ENCODE assay signal across 25 cellular contexts in genomic region chr7:113804475-113805130, GRCh38.
"Had no signal": no experiment of that assay in that cellular context is flagged by ENCODE, and none has a peak within 500 bp of the region (broad histone marks: within the 10 kb centered on the region; RNA-seq: fewer than 3 reads in every experiment).

No MANE protein-coding gene starts in this region.

- H3K27ac ChIP-seq: brain microvascular endothelial cell, KMS-11 had no signal

- H3K4me1 Mint-ChIP-seq: activated CD4-positive, alpha-beta T cell treated with anti-CD3 and anti-CD28 coated beads, Interleukin-2, amount 10 ng/mL, durations not matched to agents 24 days and 14 days; activated CD8-positive, alpha-beta memory T cell treated with anti-CD3 and anti-CD28 coated beads, Interleukin-2, amount 10 ng/mL, durations not matched to agents 7 days and 5 days; T-helper 17 cell; WTC11 had no signal

- H3K36me3 ChIP-seq: brain microvascular endothelial cell, MG63 had no signal

- H3K4me3 Mint-ChIP-seq: activated CD4-positive, alpha-beta T cell treated with anti-CD3 and anti-CD28 coated beads, Interleukin-2, amount 10 ng/mL, durations not matched to agents 24 days and 14 days; activated CD8-positive, alpha-beta memory T cell treated with anti-CD3 and anti-CD28 coated beads, Interleukin-2, amount 10 ng/mL, durations not matched to agents 7 days and 5 days; activated T-cell treated with anti-CD3 and anti-CD28 coated beads, Interleukin-2, amount 50 U/mL, for 24 hours; activated T-helper 1 cell treated with anti-CD3 and anti-CD28 coated beads, Interleukin-12 subunit alpha, Interleukin-12 subunit beta, Interleukin-2, Interleukin-4 antibody, amounts not matched to agents 30 ng/mL and 10 ng/mL and 1 ng/mL, durations not matched to agents 14 hours and 24 hours and 36 hours; T-helper 17 cell; WTC11 had no signal

- DNase-seq: activated CD4-positive, alpha-beta T cell treated with anti-CD3 and anti-CD28 coated beads for 1 hour; activated CD4-positive, alpha-beta T cell treated with anti-CD3 and anti-CD28 coated beads, Interleukin-2, amount 10 ng/mL, durations not matched to agents 24 days and 14 days; activated CD4-positive, alpha-beta T cell treated with anti-CD3 and anti-CD28 coated beads, Interleukin-2, amount 50 U/mL, for 48 hours; activated CD8-positive, alpha-beta memory T cell treated with anti-CD3 and anti-CD28 coated beads, Interleukin-2, amount 10 ng/mL, durations not matched to agents 7 days and 5 days; activated effector memory CD4-positive, alpha-beta T cell treated with anti-CD3 and anti-CD28 coated beads, Interleukin-2, amount 50 U/mL, for 16 hours; activated naive CD4-positive, alpha-beta T cell treated with Interleukin-2 at 50 U/mL for 16 hours; activated T-cell treated with anti-CD3 and anti-CD28 coated beads, Interleukin-2, amount 50 U/mL, for 24 hours; brain microvascular endothelial cell; caudate nucleus; MG63; MV-4-11; NCI-H1092 treated with DMSO at 0.1 percent for 48 hours; NCI-H1417 treated with DMSO at 0.1 percent for 48 hours; NCI-H1694; NCI-H2029; NCI-H2107; NCI-H510A treated with DMSO at 0.1 percent for 48 hours; PC-3; SHP77 treated with DMSO at 0.1 percent for 48 hours; T-helper 17 cell; T-helper 9 cell had no signal

- H3K36me3 Mint-ChIP-seq: activated CD8-positive, alpha-beta memory T cell treated with anti-CD3 and anti-CD28 coated beads, Interleukin-2, amount 10 ng/mL, durations not matched to agents 7 days and 5 days; activated naive CD4-positive, alpha-beta T cell treated with anti-CD3 and anti-CD28 coated beads, Interleukin-2, amount 50 U/mL, for 72 hours; WTC11 had no signal

- H3K27me3 Mint-ChIP-seq: activated CD4-positive, alpha-beta T cell treated with anti-CD3 and anti-CD28 coated beads, Interleukin-2, amount 10 ng/mL, durations not matched to agents 24 days and 14 days; activated CD8-positive, alpha-beta memory T cell treated with anti-CD3 and anti-CD28 coated beads, Interleukin-2, amount 10 ng/mL, durations not matched to agents 7 days and 5 days; activated T-cell treated with anti-CD3 and anti-CD28 coated beads, Interleukin-2, amount 50 U/mL, for 24 hours; T-helper 17 cell had no signal

- H3K27me3 ChIP-seq: brain microvascular endothelial cell, MG63 had no signal

- ATAC-seq: activated CD8-positive, alpha-beta memory T cell treated with anti-CD3 and anti-CD28 coated beads, Interleukin-2, amount 10 ng/mL, durations not matched to agents 7 days and 5 days; activated naive CD4-positive, alpha-beta T cell treated with anti-CD3 and anti-CD28 coated beads, Interleukin-2, amount 50 U/mL, for 72 hours; PC-3; T-helper 17 cell; WTC11 had no signal

- H3K9me3 Mint-ChIP-seq: activated CD4-positive, alpha-beta T cell treated with anti-CD3 and anti-CD28 coated beads, Interleukin-2, amount 10 ng/mL, durations not matched to agents 24 days and 14 days; activated T-cell treated with anti-CD3 and anti-CD28 coated beads, Interleukin-2, amount 50 U/mL, for 24 hours had no signal

- H3K27ac Mint-ChIP-seq: activated CD4-positive, alpha-beta T cell treated with anti-CD3 and anti-CD28 coated beads, Interleukin-2, amount 10 ng/mL, durations not matched to agents 24 days and 14 days; activated CD8-positive, alpha-beta memory T cell treated with anti-CD3 and anti-CD28 coated beads, Interleukin-2, amount 10 ng/mL, durations not matched to agents 7 days and 5 days; activated naive CD4-positive, alpha-beta T cell treated with anti-CD3 and anti-CD28 coated beads, Interleukin-2, amount 50 U/mL, for 72 hours; activated T-cell treated with anti-CD3 and anti-CD28 coated beads, Interleukin-2, amount 50 U/mL, for 24 hours; activated T-helper 1 cell treated with anti-CD3 and anti-CD28 coated beads, Interleukin-12 subunit alpha, Interleukin-12 subunit beta, Interleukin-2, Interleukin-4 antibody, amounts not matched to agents 30 ng/mL and 10 ng/mL and 1 ng/mL, durations not matched to agents 14 hours and 24 hours and 36 hours; T-helper 17 cell; WTC11 had no signal

- H3K4me2 ChIP-seq: KMS-11 had no signal

- H3K4me3 ChIP-seq: MG63 had no signal

- H3K9ac ChIP-seq: KMS-11 had no signal

- H3K9me3 ChIP-seq: MG63 had no signal
